1 cellular context compared by ENCODE assay signal in the genomic region with DNA sequence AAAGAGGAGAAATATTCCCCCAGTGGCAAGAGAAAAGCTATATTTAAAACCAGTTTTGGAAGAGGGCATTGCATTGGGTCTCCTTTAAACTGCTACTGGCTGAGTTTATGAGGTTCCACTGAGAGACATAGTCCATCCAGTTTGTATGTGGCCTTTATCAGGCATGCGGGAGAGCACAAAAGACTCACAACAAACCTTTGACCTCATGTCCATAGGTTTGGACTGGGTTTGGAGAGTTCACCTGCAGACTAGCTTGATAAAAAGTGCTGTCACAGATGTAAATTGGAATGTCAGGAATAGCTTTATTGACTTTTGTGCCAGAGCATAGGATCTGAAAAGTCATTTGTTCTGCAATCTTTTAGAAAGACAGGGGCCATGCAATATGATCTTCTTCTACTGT.
TF ChIP-seq lines count a peak whose summit lies in the region.

No MANE protein-coding gene starts in this region.

TF ChIP-seq in HepG2, 621 proteins besides CTCF, POLR2A, EP300 and RAD21 (continued from another document and continues in another):
- TF ChIP-seq, protein P1, sequence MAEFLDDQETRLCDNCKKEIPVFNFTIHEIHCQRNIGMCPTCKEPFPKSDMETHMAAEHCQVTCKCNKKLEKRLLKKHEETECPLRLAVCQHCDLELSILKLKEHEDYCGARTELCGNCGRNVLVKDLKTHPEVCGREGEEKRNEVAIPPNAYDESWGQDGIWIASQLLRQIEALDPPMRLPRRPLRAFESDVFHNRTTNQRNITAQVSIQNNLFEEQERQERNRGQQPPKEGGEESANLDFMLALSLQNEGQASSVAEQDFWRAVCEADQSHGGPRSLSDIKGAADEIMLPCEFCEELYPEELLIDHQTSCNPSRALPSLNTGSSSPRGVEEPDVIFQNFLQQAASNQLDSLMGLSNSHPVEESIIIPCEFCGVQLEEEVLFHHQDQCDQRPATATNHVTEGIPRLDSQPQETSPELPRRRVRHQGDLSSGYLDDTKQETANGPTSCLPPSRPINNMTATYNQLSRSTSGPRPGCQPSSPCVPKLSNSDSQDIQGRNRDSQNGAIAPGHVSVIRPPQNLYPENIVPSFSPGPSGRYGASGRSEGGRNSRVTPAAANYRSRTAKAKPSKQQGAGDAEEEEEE (CRISPR knock-in tag; IDR thresholded peaks at IDR 0.05; ENCODE audit: borderline replicate concordance), result 0 out of 2 replicates have a peak, but pooled peaks have one; percentile 35
- TF ChIP-seq, protein P2, sequence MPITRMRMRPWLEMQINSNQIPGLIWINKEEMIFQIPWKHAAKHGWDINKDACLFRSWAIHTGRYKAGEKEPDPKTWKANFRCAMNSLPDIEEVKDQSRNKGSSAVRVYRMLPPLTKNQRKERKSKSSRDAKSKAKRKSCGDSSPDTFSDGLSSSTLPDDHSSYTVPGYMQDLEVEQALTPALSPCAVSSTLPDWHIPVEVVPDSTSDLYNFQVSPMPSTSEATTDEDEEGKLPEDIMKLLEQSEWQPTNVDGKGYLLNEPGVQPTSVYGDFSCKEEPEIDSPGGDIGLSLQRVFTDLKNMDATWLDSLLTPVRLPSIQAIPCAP (CRISPR knock-in tag; IDR thresholded peaks at IDR 0.05; ENCODE audit: low read depth), result no peak
- TF ChIP-seq, protein P3, sequence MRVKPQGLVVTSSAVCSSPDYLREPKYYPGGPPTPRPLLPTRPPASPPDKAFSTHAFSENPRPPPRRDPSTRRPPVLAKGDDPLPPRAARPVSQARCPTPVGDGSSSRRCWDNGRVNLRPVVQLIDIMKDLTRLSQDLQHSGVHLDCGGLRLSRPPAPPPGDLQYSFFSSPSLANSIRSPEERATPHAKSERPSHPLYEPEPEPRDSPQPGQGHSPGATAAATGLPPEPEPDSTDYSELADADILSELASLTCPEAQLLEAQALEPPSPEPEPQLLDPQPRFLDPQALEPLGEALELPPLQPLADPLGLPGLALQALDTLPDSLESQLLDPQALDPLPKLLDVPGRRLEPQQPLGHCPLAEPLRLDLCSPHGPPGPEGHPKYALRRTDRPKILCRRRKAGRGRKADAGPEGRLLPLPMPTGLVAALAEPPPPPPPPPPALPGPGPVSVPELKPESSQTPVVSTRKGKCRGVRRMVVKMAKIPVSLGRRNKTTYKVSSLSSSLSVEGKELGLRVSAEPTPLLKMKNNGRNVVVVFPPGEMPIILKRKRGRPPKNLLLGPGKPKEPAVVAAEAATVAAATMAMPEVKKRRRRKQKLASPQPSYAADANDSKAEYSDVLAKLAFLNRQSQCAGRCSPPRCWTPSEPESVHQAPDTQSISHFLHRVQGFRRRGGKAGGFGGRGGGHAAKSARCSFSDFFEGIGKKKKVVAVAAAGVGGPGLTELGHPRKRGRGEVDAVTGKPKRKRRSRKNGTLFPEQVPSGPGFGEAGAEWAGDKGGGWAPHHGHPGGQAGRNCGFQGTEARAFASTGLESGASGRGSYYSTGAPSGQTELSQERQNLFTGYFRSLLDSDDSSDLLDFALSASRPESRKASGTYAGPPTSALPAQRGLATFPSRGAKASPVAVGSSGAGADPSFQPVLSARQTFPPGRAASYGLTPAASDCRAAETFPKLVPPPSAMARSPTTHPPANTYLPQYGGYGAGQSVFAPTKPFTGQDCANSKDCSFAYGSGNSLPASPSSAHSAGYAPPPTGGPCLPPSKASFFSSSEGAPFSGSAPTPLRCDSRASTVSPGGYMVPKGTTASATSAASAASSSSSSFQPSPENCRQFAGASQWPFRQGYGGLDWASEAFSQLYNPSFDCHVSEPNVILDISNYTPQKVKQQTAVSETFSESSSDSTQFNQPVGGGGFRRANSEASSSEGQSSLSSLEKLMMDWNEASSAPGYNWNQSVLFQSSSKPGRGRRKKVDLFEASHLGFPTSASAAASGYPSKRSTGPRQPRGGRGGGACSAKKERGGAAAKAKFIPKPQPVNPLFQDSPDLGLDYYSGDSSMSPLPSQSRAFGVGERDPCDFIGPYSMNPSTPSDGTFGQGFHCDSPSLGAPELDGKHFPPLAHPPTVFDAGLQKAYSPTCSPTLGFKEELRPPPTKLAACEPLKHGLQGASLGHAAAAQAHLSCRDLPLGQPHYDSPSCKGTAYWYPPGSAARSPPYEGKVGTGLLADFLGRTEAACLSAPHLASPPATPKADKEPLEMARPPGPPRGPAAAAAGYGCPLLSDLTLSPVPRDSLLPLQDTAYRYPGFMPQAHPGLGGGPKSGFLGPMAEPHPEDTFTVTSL (CRISPR knock-in tag; IDR thresholded peaks at IDR 0.05; ENCODE audit: borderline replicate concordance), result peak; percentile 83; the same call in 1 of the 2 replicates
- TF ChIP-seq JUND (CRISPR knock-in tag; IDR thresholded peaks at IDR 0.05) (no peak), NFE2L2 (IDR thresholded peaks at IDR 0.05; ENCODE audit: low read length) (no peak), RBAK (CRISPR knock-in tag; IDR thresholded peaks at IDR 0.05) (peak; percentile 41; the same call in 1 of the 2 replicates), ZNF652 (CRISPR knock-in tag; IDR thresholded peaks at IDR 0.05; ENCODE audit: borderline replicate concordance, low read depth) (0 out of 2 replicates have a peak, but pooled peaks have one; percentile 11), ZNF589 (CRISPR knock-in tag; conservative IDR thresholded peaks at IDR 0.05) (no peak), RARA (CRISPR knock-in tag; IDR thresholded peaks at IDR 0.05) (peak; percentile 87), TARDBP (CRISPR knock-in tag; IDR thresholded peaks at IDR 0.05) (peak; percentile 71; the same call in 1 of the 2 replicates), NR2F1 (CRISPR knock-in tag; IDR thresholded peaks at IDR 0.05) (peak; percentile 67 to 86), ZFP90 (CRISPR knock-in tag; IDR thresholded peaks at IDR 0.05; ENCODE audit: borderline replicate concordance) (peak; percentile 86; the same call in 1 of the 2 replicates), SAP130 (CRISPR knock-in tag; IDR thresholded peaks at IDR 0.05; ENCODE audit: low read depth) (peak; percentile 68), RXRB (CRISPR knock-in tag; IDR thresholded peaks at IDR 0.05; ENCODE audit: borderline replicate concordance) (peak; percentile 81; the same call in 1 of the 2 replicates), ZNF331 (CRISPR knock-in tag; IDR thresholded peaks at IDR 0.05) (peak; percentile 84; the same call in 1 of the 2 replicates), SPEN (CRISPR knock-in tag; IDR thresholded peaks at IDR 0.05; ENCODE audit: low read depth) (0 out of 2 replicates have a peak, but pooled peaks have one; percentile 51), HOXA3 (CRISPR knock-in tag; IDR thresholded peaks at IDR 0.05) (peak; percentile 61; the same call in 1 of the 2 replicates), ZNF557 (CRISPR knock-in tag; IDR thresholded peaks at IDR 0.05) (no peak), ZNF337 (CRISPR knock-in tag; IDR thresholded peaks at IDR 0.05; ENCODE audit: borderline replicate concordance, low read depth) (no peak), ATAD3A (CRISPR knock-in tag; IDR thresholded peaks at IDR 0.05) (no peak), LCORL (IDR thresholded peaks at IDR 0.05) (no peak), LCORL (CRISPR knock-in tag; IDR thresholded peaks at IDR 0.05) (peak; percentile 50; the same call in 1 of the 2 replicates), EHMT2 (IDR thresholded peaks at IDR 0.05; ENCODE audit: borderline replicate concordance, low read depth, low read length) (peak; percentile 4; the same call in 1 of the 2 replicates), CBX1 (IDR thresholded peaks at IDR 0.05; ENCODE audit: low read depth) (no peak), CENPX (CRISPR knock-in tag; IDR thresholded peaks at IDR 0.05) (no peak), ZNF766 (CRISPR knock-in tag; IDR thresholded peaks at IDR 0.05; ENCODE audit: borderline replicate concordance) (no peak), POGZ (CRISPR knock-in tag; IDR thresholded peaks at IDR 0.05) (peak; percentile 98)
- TF ChIP-seq, protein P4, sequence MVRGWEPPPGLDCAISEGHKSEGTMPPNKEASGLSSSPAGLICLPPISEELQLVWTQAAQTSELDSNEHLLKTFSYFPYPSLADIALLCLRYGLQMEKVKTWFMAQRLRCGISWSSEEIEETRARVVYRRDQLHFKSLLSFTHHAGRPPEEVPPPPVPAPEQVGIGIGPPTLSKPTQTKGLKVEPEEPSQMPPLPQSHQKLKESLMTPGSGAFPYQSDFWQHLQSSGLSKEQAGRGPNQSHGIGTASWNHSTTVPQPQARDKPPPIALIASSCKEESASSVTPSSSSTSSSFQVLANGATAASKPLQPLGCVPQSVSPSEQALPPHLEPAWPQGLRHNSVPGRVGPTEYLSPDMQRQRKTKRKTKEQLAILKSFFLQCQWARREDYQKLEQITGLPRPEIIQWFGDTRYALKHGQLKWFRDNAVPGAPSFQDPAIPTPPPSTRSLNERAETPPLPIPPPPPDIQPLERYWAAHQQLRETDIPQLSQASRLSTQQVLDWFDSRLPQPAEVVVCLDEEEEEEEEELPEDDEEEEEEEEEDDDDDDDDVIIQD (CRISPR knock-in tag; IDR thresholded peaks at IDR 0.05; ENCODE audit: low read depth), result peak; percentile 98
- TF ChIP-seq, protein P5, sequence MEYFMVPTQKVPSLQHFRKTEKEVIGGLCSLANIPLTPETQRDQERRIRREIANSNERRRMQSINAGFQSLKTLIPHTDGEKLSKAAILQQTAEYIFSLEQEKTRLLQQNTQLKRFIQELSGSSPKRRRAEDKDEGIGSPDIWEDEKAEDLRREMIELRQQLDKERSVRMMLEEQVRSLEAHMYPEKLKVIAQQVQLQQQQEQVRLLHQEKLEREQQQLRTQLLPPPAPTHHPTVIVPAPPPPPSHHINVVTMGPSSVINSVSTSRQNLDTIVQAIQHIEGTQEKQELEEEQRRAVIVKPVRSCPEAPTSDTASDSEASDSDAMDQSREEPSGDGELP (IDR thresholded peaks at IDR 0.05; ENCODE audit: borderline replicate concordance, low read depth), result peak; percentile 48; the same call in 1 of the 2 replicates
- TF ChIP-seq, protein P6, sequence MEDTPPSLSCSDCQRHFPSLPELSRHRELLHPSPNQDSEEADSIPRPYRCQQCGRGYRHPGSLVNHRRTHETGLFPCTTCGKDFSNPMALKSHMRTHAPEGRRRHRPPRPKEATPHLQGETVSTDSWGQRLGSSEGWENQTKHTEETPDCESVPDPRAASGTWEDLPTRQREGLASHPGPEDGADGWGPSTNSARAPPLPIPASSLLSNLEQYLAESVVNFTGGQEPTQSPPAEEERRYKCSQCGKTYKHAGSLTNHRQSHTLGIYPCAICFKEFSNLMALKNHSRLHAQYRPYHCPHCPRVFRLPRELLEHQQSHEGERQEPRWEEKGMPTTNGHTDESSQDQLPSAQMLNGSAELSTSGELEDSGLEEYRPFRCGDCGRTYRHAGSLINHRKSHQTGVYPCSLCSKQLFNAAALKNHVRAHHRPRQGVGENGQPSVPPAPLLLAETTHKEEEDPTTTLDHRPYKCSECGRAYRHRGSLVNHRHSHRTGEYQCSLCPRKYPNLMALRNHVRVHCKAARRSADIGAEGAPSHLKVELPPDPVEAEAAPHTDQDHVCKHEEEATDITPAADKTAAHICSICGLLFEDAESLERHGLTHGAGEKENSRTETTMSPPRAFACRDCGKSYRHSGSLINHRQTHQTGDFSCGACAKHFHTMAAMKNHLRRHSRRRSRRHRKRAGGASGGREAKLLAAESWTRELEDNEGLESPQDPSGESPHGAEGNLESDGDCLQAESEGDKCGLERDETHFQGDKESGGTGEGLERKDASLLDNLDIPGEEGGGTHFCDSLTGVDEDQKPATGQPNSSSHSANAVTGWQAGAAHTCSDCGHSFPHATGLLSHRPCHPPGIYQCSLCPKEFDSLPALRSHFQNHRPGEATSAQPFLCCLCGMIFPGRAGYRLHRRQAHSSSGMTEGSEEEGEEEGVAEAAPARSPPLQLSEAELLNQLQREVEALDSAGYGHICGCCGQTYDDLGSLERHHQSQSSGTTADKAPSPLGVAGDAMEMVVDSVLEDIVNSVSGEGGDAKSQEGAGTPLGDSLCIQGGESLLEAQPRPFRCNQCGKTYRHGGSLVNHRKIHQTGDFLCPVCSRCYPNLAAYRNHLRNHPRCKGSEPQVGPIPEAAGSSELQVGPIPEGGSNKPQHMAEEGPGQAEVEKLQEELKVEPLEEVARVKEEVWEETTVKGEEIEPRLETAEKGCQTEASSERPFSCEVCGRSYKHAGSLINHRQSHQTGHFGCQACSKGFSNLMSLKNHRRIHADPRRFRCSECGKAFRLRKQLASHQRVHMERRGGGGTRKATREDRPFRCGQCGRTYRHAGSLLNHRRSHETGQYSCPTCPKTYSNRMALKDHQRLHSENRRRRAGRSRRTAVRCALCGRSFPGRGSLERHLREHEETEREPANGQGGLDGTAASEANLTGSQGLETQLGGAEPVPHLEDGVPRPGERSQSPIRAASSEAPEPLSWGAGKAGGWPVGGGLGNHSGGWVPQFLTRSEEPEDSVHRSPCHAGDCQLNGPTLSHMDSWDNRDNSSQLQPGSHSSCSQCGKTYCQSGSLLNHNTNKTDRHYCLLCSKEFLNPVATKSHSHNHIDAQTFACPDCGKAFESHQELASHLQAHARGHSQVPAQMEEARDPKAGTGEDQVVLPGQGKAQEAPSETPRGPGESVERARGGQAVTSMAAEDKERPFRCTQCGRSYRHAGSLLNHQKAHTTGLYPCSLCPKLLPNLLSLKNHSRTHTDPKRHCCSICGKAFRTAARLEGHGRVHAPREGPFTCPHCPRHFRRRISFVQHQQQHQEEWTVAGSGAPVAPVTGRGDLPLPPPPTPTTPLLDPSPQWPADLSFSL (CRISPR knock-in tag; IDR thresholded peaks at IDR 0.05), result peak; percentile 61; the same call in 1 of the 2 replicates
- TF ChIP-seq, protein P7, sequence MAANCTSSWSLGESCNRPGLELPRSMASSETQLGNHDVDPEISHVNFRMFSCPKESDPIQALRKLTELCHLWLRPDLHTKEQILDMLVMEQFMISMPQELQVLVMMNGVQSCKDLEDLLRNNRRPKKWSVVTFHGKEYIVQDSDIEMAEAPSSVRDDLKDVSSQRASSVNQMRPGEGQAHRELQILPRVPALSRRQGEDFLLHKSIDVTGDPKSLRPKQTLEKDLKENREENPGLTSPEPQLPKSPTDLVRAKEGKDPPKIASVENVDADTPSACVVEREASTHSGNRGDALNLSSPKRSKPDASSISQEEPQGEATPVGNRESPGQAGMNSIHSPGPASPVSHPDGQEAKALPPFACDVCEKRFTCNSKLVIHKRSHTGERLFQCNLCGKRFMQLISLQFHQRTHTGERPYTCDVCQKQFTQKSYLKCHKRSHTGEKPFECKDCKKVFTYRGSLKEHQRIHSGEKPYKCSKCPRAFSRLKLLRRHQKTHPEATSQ (CRISPR knock-in tag; IDR thresholded peaks at IDR 0.05; ENCODE audit: borderline replicate concordance), result peak; percentile 54; the same call in 1 of the 2 replicates
